ENCODE assay signal across 9 cellular contexts in the genomic region with DNA sequence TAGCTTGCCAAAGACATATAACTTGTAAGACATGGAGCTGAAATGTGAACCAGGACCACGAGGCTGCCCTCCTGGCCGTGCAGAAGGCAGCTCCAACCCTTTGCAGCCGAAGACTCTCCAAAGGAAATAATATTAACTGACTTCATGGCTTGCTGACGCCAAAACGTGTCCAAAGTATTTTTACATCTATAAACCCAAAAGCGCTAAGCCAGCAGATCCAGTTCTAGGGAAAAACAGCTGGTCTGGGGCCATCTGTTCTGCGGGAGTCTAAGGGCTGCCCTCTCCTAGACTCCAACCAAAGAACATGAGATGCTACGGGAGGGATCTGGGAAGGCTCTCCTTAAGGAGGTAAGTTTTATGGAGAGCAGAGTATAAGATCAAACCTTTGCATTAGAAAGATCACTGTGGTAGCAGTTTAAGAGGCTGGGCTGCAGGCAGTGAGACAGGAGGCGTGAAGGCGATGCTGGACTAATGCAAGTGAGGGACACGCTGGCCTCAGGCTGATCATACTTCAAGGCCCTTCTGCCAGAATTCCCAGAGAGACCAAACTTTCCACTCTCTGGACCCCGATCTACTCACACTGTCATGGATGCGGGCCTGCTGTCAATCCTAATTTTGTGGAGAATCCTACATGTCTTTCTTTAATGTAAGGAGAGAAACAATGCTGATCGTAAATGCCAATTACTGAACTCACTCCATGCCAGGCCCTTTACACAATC. TPM values are rescaled to one million over a fixed set of nuclear protein-coding genes. Genes with fewer than 3 reads are reported as not detected.
DNase-seq lines count a peak whose midpoint lies in the region; ATAC-seq lines count a peak whose summit lies in the region.
"Had no signal": no experiment of that assay in that cellular context is flagged by ENCODE, and none has a peak within 500 bp of the region (broad histone marks: within the 10 kb centered on the region; RNA-seq: fewer than 3 reads in every experiment).

No MANE protein-coding gene starts in this region.

- ATAC-seq in activated naive CD8-positive, alpha-beta T cell treated with anti-CD3 and anti-CD28 coated beads, Interleukin-2, amount 10 ng/mL, durations not matched to agents 7 days and 5 days (ENCODE audit: low read depth): no peak

- H3K27me3 Mint-ChIP-seq in T-helper 2 cell treated with Interferon-gamma antibody and Interleukin-4, amounts not matched to agents 5 μg/mL and 100 μg/mL, for 36 hours (ENCODE audit: low read depth): no peaks in the 10 kb centered on the region
- H3K27me3 Mint-ChIP-seq in activated naive CD8-positive, alpha-beta T cell treated with anti-CD3 and anti-CD28 coated beads, Interleukin-2, amount 10 ng/mL, durations not matched to agents 7 days and 5 days: no peaks in the 10 kb centered on the region

- H3K4me3 Mint-ChIP-seq in T-helper 2 cell treated with Interferon-gamma antibody and Interleukin-4, amounts not matched to agents 5 μg/mL and 100 μg/mL, for 36 hours: peak overlapping the region; percentile 88
- peak overlapping the region; percentile 89 for H3K4me3 Mint-ChIP-seq in activated naive CD8-positive, alpha-beta T cell treated with anti-CD3 and anti-CD28 coated beads, Interleukin-2, amount 10 ng/mL, durations not matched to agents 7 days and 5 days

- H3K9me3 Mint-ChIP-seq in T-helper 2 cell treated with Interferon-gamma antibody and Interleukin-4, amounts not matched to agents 5 μg/mL and 100 μg/mL, for 36 hours: no peaks in the 10 kb centered on the region
- H3K9me3 Mint-ChIP-seq in activated naive CD8-positive, alpha-beta T cell treated with anti-CD3 and anti-CD28 coated beads, Interleukin-2, amount 10 ng/mL, durations not matched to agents 7 days and 5 days: no peaks in the 10 kb centered on the region

- no peaks in the 10 kb centered on the region for H3K27me3 ChIP-seq in layer of hippocampus (ENCODE audit: control insufficient read depth, insufficient read depth, low read length)

- H3K27ac ChIP-seq in layer of hippocampus (ENCODE audit: low read depth, low read length): peak overlapping the region; percentile 99
- peak overlapping the region; percentile 96 for H3K27ac ChIP-seq in temporal lobe (ENCODE audit: low read depth, low read length)

- POLR2A ChIA-PET in activated naive CD8-positive, alpha-beta T cell treated with anti-CD3 and anti-CD28 coated beads, Interleukin-2, amount 10 ng/mL, durations not matched to agents 7 days and 5 days (lab: Charles Lee): interaction anchor here (1.3 to 4.3 kb wide), 6 partner anchors 23 to 460 kb away, joined by 3 to 44 read pairs (median 16); a partner anchor contains a TSS

- DNase-seq in T-helper 2 cell treated with Interferon-gamma antibody and Interleukin-4, amounts not matched to agents 5 μg/mL and 100 μg/mL, for 36 hours (ENCODE audit: low spot score): no peak
- DNase-seq in T-helper 2 cell (no peak), GM03348 (ENCODE audit: low spot score) (no peak), NCI-H748 treated with DMSO at 0.1 percent for 48 hours (lab: John Stamatoyannopoulos, UW) (no peak), HK-2 (ENCODE audit: unreplicated experiment) (no peak)
- no peak for DNase-seq in activated naive CD8-positive, alpha-beta T cell treated with anti-CD3 and anti-CD28 coated beads, Interleukin-2, amount 10 ng/mL, durations not matched to agents 7 days and 5 days

- H3K4me1 Mint-ChIP-seq in T-helper 2 cell treated with Interferon-gamma antibody and Interleukin-4, amounts not matched to agents 5 μg/mL and 100 μg/mL, for 36 hours (ENCODE audit: low read depth): peaks cover 27% of the 10 kb centered on the region
- peaks cover 18% of the 10 kb centered on the region for H3K4me1 Mint-ChIP-seq in activated naive CD8-positive, alpha-beta T cell treated with anti-CD3 and anti-CD28 coated beads, Interleukin-2, amount 10 ng/mL, durations not matched to agents 7 days and 5 days

- H3K27ac Mint-ChIP-seq in T-helper 2 cell treated with Interferon-gamma antibody and Interleukin-4, amounts not matched to agents 5 μg/mL and 100 μg/mL, for 36 hours: peak overlapping the region; percentile 73
- H3K27ac Mint-ChIP-seq in activated naive CD8-positive, alpha-beta T cell treated with anti-CD3 and anti-CD28 coated beads, Interleukin-2, amount 10 ng/mL, durations not matched to agents 7 days and 5 days: peak overlapping the region; percentile 82

- no peaks in the 10 kb centered on the region for H3K36me3 Mint-ChIP-seq in T-helper 2 cell treated with Interferon-gamma antibody and Interleukin-4, amounts not matched to agents 5 μg/mL and 100 μg/mL, for 36 hours (ENCODE audit: low read depth)
- no peaks in the 10 kb centered on the region for H3K36me3 Mint-ChIP-seq in activated naive CD8-positive, alpha-beta T cell treated with anti-CD3 and anti-CD28 coated beads, Interleukin-2, amount 10 ng/mL, durations not matched to agents 7 days and 5 days

RNA-seq across cellular contexts. Expression of a gene that starts 1.2 kb away (rescaled TPM):
- total RNA-seq in activated naive CD8-positive, alpha-beta T cell treated with anti-CD3 and anti-CD28 coated beads, Interleukin-2, amount 10 ng/mL, durations not matched to agents 7 days and 5 days: 1 to 10 TPM; 4.2 to 4.7 TPM
- total RNA-seq in temporal lobe: 2.0 TPM

RNA-seq across cellular contexts. Expression of a gene that starts 1.4 kb away (rescaled TPM):
- 100 to 1,000 TPM in 1 of 2 experiments, 10 to 100 TPM in 1; 95.7 to 105 TPM for total RNA-seq in activated naive CD8-positive, alpha-beta T cell treated with anti-CD3 and anti-CD28 coated beads, Interleukin-2, amount 10 ng/mL, durations not matched to agents 7 days and 5 days
- 3.2 TPM for total RNA-seq in temporal lobe
- total RNA-seq: HT1080 had no signal

RNA-seq across cellular contexts. Expression of a gene that starts 57.9 kb away (rescaled TPM):
- total RNA-seq in activated naive CD8-positive, alpha-beta T cell treated with anti-CD3 and anti-CD28 coated beads, Interleukin-2, amount 10 ng/mL, durations not matched to agents 7 days and 5 days: not detected
- total RNA-seq in temporal lobe: not detected
- total RNA-seq: HT1080 had no signal

Comparison
In these comparisons a context has a peak if more than half of its experiments do, and no peak if none do; other contexts are left out.
1. RNA of a gene that starts 1.4 kb away (total RNA-seq): 95.7 to 105 TPM in activated naive CD8-positive, alpha-beta T cell treated with anti-CD3 and anti-CD28 coated beads, Interleukin-2, amount 10 ng/mL, durations not matched to agents 7 days and 5 days; 3.2 TPM in temporal lobe (single experiment); every median in the first group is over 10 times any median in the second.